Comparison of ENCODE assay signal across 24 cellular contexts in genomic region chr2:49714433-49714832, GRCh38.
"Had no signal": no experiment of that assay in that cellular context is flagged by ENCODE, and none has a peak within 500 bp of the region (broad histone marks: within the 10 kb centered on the region; RNA-seq: fewer than 3 reads in every experiment).

No MANE protein-coding gene starts in this region.

- H3K4me3 ChIP-seq: coronary artery, gastroesophageal sphincter, ovary, psoas muscle, right atrium auricular region, spleen, thyroid gland had no signal

- H3K27me3 ChIP-seq: gastroesophageal sphincter, neutrophil, ovary, right atrium auricular region, spleen, thyroid gland had no signal

- H3K27ac Mint-ChIP-seq: activated naive CD4-positive, alpha-beta T cell treated with anti-CD3 and anti-CD28 coated beads, Interleukin-2, amount 10 ng/mL, durations not matched to agents 7 days and 5 days; activated T-cell treated with anti-CD3 and anti-CD28 coated beads, Interleukin-2, amount 50 U/mL, for 24 hours; activated T-helper 17 cell treated with anti-CD3 and anti-CD28 coated beads, Interleukin-2, amount 50 U/mL, for 72 hours; nephron; T-helper 17 cell had no signal

- DNase-seq: activated CD4-positive, alpha-beta T cell treated with anti-CD3 and anti-CD28 coated beads, Interleukin-2, amount 50 U/mL, for 4 hours; activated CD8-positive, alpha-beta memory T cell treated with anti-CD3 and anti-CD28 coated beads for 24 hours; activated CD8-positive, alpha-beta memory T cell treated with anti-CD3 and anti-CD28 coated beads, Interleukin-2, amount 50 U/mL, for 4 hours; activated naive CD4-positive, alpha-beta T cell treated with anti-CD3 and anti-CD28 coated beads, Interleukin-2, amount 10 ng/mL, durations not matched to agents 7 days and 5 days; activated T-cell treated with anti-CD3 and anti-CD28 coated beads, Interleukin-2, amount 50 U/mL, for 24 hours; amygdala; cerebellar nuclear complex; head of caudate nucleus; hypothalamus; left ventricle myocardium superior; psoas muscle; spleen; stimulated activated CD4-positive, alpha-beta T cell treated with anti-CD3 and anti-CD28 coated beads, Interleukin-4, amount 100 ng/mL, for 4 hours; stimulated activated naive CD8-positive, alpha-beta T cell treated with anti-CD3 and anti-CD28 coated beads, Interleukin-15, Interleukin-2, amounts not matched to agents 100 U/mL and 50 U/mL, for 24 hours; substantia nigra; T-helper 17 cell; thyroid gland had no signal

- H3K27ac ChIP-seq: coronary artery, gastroesophageal sphincter, neutrophil, ovary, psoas muscle, right atrium auricular region, spleen, thyroid gland had no signal

- H3K4me1 ChIP-seq: psoas muscle, right atrium auricular region, spleen, thyroid gland had no signal

- H3K27me3 Mint-ChIP-seq: activated naive CD4-positive, alpha-beta T cell treated with anti-CD3 and anti-CD28 coated beads, Interleukin-2, amount 10 ng/mL, durations not matched to agents 7 days and 5 days; activated T-cell treated with anti-CD3 and anti-CD28 coated beads, Interleukin-2, amount 50 U/mL, for 24 hours; activated T-helper 17 cell treated with anti-CD3 and anti-CD28 coated beads, Interleukin-2, amount 50 U/mL, for 72 hours; T-helper 17 cell had no signal

- H3K36me3 ChIP-seq: gastroesophageal sphincter, neutrophil, ovary, right atrium auricular region, spleen, thyroid gland had no signal

- H3K9me3 ChIP-seq: gastroesophageal sphincter, neutrophil, ovary, psoas muscle, right atrium auricular region, thyroid gland had no signal

- H3K4me1 Mint-ChIP-seq: activated naive CD4-positive, alpha-beta T cell treated with anti-CD3 and anti-CD28 coated beads, Interleukin-2, amount 10 ng/mL, durations not matched to agents 7 days and 5 days; activated T-helper 17 cell treated with anti-CD3 and anti-CD28 coated beads, Interleukin-2, amount 50 U/mL, for 72 hours; T-helper 17 cell had no signal

- H3K9me3 Mint-ChIP-seq: activated naive CD4-positive, alpha-beta T cell treated with anti-CD3 and anti-CD28 coated beads, Interleukin-2, amount 10 ng/mL, durations not matched to agents 7 days and 5 days; nephron had no signal

- H3K4me3 Mint-ChIP-seq: activated naive CD4-positive, alpha-beta T cell treated with anti-CD3 and anti-CD28 coated beads, Interleukin-2, amount 10 ng/mL, durations not matched to agents 7 days and 5 days; activated T-cell treated with anti-CD3 and anti-CD28 coated beads, Interleukin-2, amount 50 U/mL, for 24 hours; activated T-helper 17 cell treated with anti-CD3 and anti-CD28 coated beads, Interleukin-2, amount 50 U/mL, for 72 hours; nephron; T-helper 17 cell had no signal

- H3K36me3 Mint-ChIP-seq: activated naive CD4-positive, alpha-beta T cell treated with anti-CD3 and anti-CD28 coated beads, Interleukin-2, amount 10 ng/mL, durations not matched to agents 7 days and 5 days had no signal
